11 cellular contexts compared by ENCODE assay signal in genomic region chr22:24950272-24950902, GRCh38. TPM values are rescaled to one million over a fixed set of nuclear protein-coding genes. Genes with fewer than 3 reads are reported as not detected.
A peak's percentile ranks its signal among the peaks of the same experiment; 100 is the strongest.
DNase-seq lines count a peak whose midpoint lies in the region; ATAC-seq, FAIRE-seq and TF ChIP-seq lines count a peak whose summit lies in the region.
"Had no signal": no experiment of that assay in that cellular context is flagged by ENCODE, and none has a peak within 500 bp of the region (broad histone marks: within the 10 kb centered on the region; RNA-seq: fewer than 3 reads in every experiment).

No MANE protein-coding gene starts in this region.

- RAD21 ChIA-PET in HCT116 (lab: Charles Lee; ENCODE audit: low non-redundant PET in 1 of 2, low total read pairs in 2 of 2, uncharacterized antibody in 2 of 2, unreplicated experiment in 2 of 2), result interaction anchor here (0.8 to 1.5 kb wide), 2 partner anchors 98 kb away, joined by 4 to 5 read pairs; no protein-coding TSS in a partner anchor

- H3K9me2 ChIP-seq in HCT116 (ENCODE audit: insufficient read depth), result no peaks in the 10 kb centered on the region

- no TSS peak for BruUV-seq in HCT116 (replicated peaks; lab: Mats Ljungman, UMichigan)

- peaks cover 17 to 39% of the 10 kb centered on the region in 2 experiments for H3K4me1 ChIP-seq in HCT116 (ENCODE audit: control insufficient read depth in 1 of 2, insufficient read depth in 2 of 2, low read length in 2 of 2)
- peaks cover 4 to 15% of the 10 kb centered on the region in 2 donors for H3K4me1 ChIP-seq in left lung
- peaks cover 9 to 18% of the 10 kb centered on the region in 2 donors for H3K4me1 ChIP-seq in kidney (ENCODE audit: control insufficient read depth in 1 of 2, insufficient read depth in 1 of 2, low read depth in 1 of 2, low read length in 2 of 2)

- FAIRE-seq in kidney (lab: Jason Lieb, UNC), result no peak

- no peak for TF ChIP-seq CTCF in HCT116 (IDR thresholded peaks at IDR 0.05 in 2 of 3, conservative IDR thresholded peaks at IDR 0.05 in 1 of 3; ENCODE audit: borderline replicate concordance in 1 of 3, insufficient read depth in 1 of 3, low read depth in 2 of 3, low read length in 2 of 3)
- no peak for TF ChIP-seq CTCF in left lung (IDR thresholded peaks at IDR 0.05)
- no peak for TF ChIP-seq CTCF in kidney (IDR thresholded peaks at IDR 0.05; ENCODE audit: borderline replicate concordance, extremely low read depth, insufficient read depth)

- intact Hi-C loops in HCT116 (cut with micrococcal nuclease) (loop anchor here (5.0 kb wide), 1 partner anchor 77 kb away; no protein-coding TSS in a partner anchor), left lung (cut with DNase I) (loop anchor here in 1 of 2 donors (5.0 kb wide), 1 partner anchor 97 kb away; no protein-coding TSS in a partner anchor), kidney (cut with DNase I) (no loop called here)

- no peaks in the 10 kb centered on the region for H4K20me1 ChIP-seq in HCT116 (ENCODE audit: insufficient read depth)

- POLR2A ChIA-PET in HCT116 (lab: Charles Lee), result no interaction called here

- H3K79me2 ChIP-seq in HCT116 (ENCODE audit: insufficient read depth, low read length), result peaks cover 25% of the 10 kb centered on the region

- H3K9ac ChIP-seq in HCT116 (ENCODE audit: low read length) (no peak overlapping the region), kidney (ENCODE audit: low read length in 2 of 2) (no peak overlapping the region)

- TF ChIP-seq RAD21 in HCT116 (IDR thresholded peaks at IDR 0.05; ENCODE audit: low read depth), result no peak

- H3K36me3 ChIP-seq in HCT116 (ENCODE audit: control insufficient read depth in 1 of 2, insufficient read depth in 2 of 2, low read length in 2 of 2) (no peaks in the 10 kb centered on the region), left lung (no peaks in the 10 kb centered on the region), kidney (ENCODE audit: control insufficient read depth in 1 of 2, insufficient read depth in 2 of 2, low read length in 2 of 2) (no peaks in the 10 kb centered on the region)

- H2AFZ ChIP-seq in HCT116 (ENCODE audit: low read depth, low read length, poor library complexity, severe bottlenecking), result no peak overlapping the region

- H3K4me2 ChIP-seq in HCT116 (ENCODE audit: low read length), result peak overlapping the region; percentile 24; the same call in 1 of the 2 replicates

- CTCF ChIA-PET in HCT116 (lab: Charles Lee), result interaction anchor here (0.5 to 1.3 kb wide), 10 partner anchors 9 to 107 kb away, joined by 3 to 7 read pairs (median 4); no protein-coding TSS in a partner anchor

- H3K27ac ChIP-seq in HCT116 (ENCODE audit: low read depth, low read length), result no peak overlapping the region
- H3K27ac ChIP-seq in left lung, result no peak overlapping the region
- no peak overlapping the region for H3K27ac ChIP-seq in kidney (ENCODE audit: low read depth in 2 of 2, low read length in 2 of 2)

- ATAC-seq in HCT116 (peak; percentile 23; the same call in 1 of the 2 replicates), left lobe of liver (no peak), left lung (no peak)

- H3K9me3 ChIP-seq in HCT116 (ENCODE audit: control insufficient read depth in 1 of 2, insufficient read depth in 1 of 2, low read depth in 1 of 2, low read length in 2 of 2) (no peaks in the 10 kb centered on the region), left lung (no peaks in the 10 kb centered on the region), kidney (ENCODE audit: control insufficient read depth in 1 of 2, low read length in 2 of 2) (no peaks in the 10 kb centered on the region)

- TF ChIP-seq POLR2A in HCT116 (IDR thresholded peaks at IDR 0.05; ENCODE audit: borderline replicate concordance, extremely low read depth, insufficient read depth, insufficient read length), result no peak

- H3K27me3 ChIP-seq in HCT116 (ENCODE audit: insufficient read depth, low read length) (no peaks in the 10 kb centered on the region), left lung (peaks cover 10 to 56% of the 10 kb centered on the region in 2 donors)

- H3K4me3 ChIP-seq in HCT116 (replicated peaks in 1 of 2; ENCODE audit: low read depth in 1 of 2, low read length in 2 of 2), result no peak overlapping the region
- H3K4me3 ChIP-seq in left lung, result no peak overlapping the region
- H3K4me3 ChIP-seq in kidney (ENCODE audit: low read length in 2 of 2), result no peak overlapping the region

- peak; percentile 48 for DNase-seq in AG20443 (ENCODE audit: low spot score)
- DNase-seq in HCT116 (ENCODE audit: low read depth, low spot score), result no peak
- DNase-seq in amniotic epithelial cell (ENCODE audit: low read depth), result peak; percentile 60
- peak; percentile 84 for DNase-seq in iPS-NIHi7 (ENCODE audit: extremely low spot score)
- DNase-seq in left lobe of liver (ENCODE audit: low spot score), result no peak
- no peak for DNase-seq in left lung
- DNase-seq in effector CD4-positive, alpha-beta T cell, result no peak
- DNase-seq in kidney, result no peak
- DNase-seq: aorta; stimulated activated CD4-positive, alpha-beta T cell treated with anti-CD3 and anti-CD28 coated beads, Interleukin-4, amount 100 ng/mL, for 4 hours had no signal

TF ChIP-seq in HCT116, 20 proteins besides CTCF, POLR2A, EP300 and RAD21:
- TF ChIP-seq EZH2phosphoT487 (IDR thresholded peaks at IDR 0.05; ENCODE audit: borderline replicate concordance), result no peak
- no peak for TF ChIP-seq EZH2 (IDR thresholded peaks at IDR 0.05)
- no peak for TF ChIP-seq ATF3 (IDR thresholded peaks at IDR 0.05)
- no peak for TF ChIP-seq YY1 (IDR thresholded peaks at IDR 0.05; ENCODE audit: extremely low read depth, insufficient replicate concordance, low read depth, low read length)
- no peak for TF ChIP-seq TCF7L2 (IDR thresholded peaks at IDR 0.05; ENCODE audit: borderline replicate concordance, extremely low read depth, insufficient read depth, insufficient read length)
- no peak for TF ChIP-seq ZFX (IDR thresholded peaks at IDR 0.05)
- TF ChIP-seq MAX (IDR thresholded peaks at IDR 0.05), result no peak
- TF ChIP-seq ELF1 (IDR thresholded peaks at IDR 0.05; ENCODE audit: borderline replicate concordance, low read depth), result no peak; the same call in 1 of the 2 replicates
- TF ChIP-seq SRF (IDR thresholded peaks at IDR 0.05; ENCODE audit: low read depth), result no peak
- TF ChIP-seq EGR1 (IDR thresholded peaks at IDR 0.05; ENCODE audit: low read depth), result no peak
- TF ChIP-seq ZNF274 (IDR thresholded peaks at IDR 0.05; ENCODE audit: low read depth, low read length), result no peak

RNA-seq across cellular contexts. Expression of gene KIAA1671, which starts 2.1 kb away (rescaled TPM):
- total RNA-seq in HCT116 (2021; ENCODE audit: unreplicated experiment) (36.8 TPM), left lobe of liver (38.9 TPM), left lung (10 to 100 TPM; 31.9 to 35.0 TPM), kidney (65.2 TPM)
- polyA plus RNA-seq in HCT116 (2012), result 13.2 and 13.5 TPM in 2 replicates
- polyA plus RNA-seq in kidney (ENCODE audit: insufficient read depth, low read depth, low replicate concordance), result 7.3 TPM

RNA-seq across cellular contexts. Expression of gene LHFPL7, which starts 3.9 kb away (rescaled TPM):
- not detected for total RNA-seq in HCT116 (2021; ENCODE audit: unreplicated experiment)
- polyA plus RNA-seq in HCT116 (2012), result 0.17 TPM in 1 of 2 replicates, not detected in the other
- total RNA-seq in left lobe of liver, result not detected
- total RNA-seq in left lung, result not detected
- not detected for total RNA-seq in kidney
- not detected for polyA plus RNA-seq in kidney (ENCODE audit: insufficient read depth, low read depth, low replicate concordance)
- total RNA-seq: aorta; T-helper 2 cell treated with Interferon-gamma antibody and Interleukin-4, amounts not matched to agents 100 ng/mL and 5 ng/mL, for 36 hours had no signal
- polyA plus RNA-seq: aorta had no signal

Comparison
In these comparisons a context has a peak if more than half of its experiments do, and no peak if none do; other contexts are left out.
1. DNase-seq: peak in AG20443 (single experiment), amniotic epithelial cell (single experiment) and iPS-NIHi7 (single experiment); none in HCT116 (single experiment), left lobe of liver (single experiment), left lung (0 of 2), effector CD4-positive, alpha-beta T cell (single experiment) and kidney (single experiment).